10 cellular contexts compared by ENCODE assay signal in the genomic region with DNA sequence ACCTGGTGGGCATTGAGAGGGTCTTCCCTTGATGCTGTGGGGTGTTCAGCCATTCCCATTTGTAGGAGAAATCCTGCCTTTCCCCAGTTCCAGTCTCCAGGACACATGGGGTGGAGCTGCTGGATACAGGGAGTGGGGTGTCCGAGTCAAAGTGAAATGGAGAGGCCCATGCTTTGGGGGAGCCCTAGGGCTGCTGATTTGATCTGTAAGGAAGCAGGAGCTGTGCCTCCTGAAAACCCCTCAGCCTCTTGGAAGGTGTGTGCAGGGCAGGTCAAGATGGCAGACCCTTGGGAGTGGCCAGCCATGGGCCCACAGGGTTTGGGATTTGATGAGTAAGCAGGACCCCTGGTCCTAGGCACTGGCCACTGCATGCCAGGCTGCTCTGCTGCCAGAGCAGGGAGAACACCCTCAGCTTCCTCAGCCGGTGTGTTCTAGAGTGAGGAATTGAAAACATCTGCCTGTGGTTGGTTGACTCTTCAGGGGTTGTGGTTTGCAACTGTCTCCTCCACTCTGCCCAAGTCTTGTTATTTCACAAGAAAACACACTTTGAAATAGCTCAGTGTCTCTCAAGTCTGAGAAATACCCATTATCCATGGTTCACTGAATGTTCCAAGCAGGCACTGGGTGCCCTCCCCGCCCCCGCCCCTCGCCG.
DNase-seq lines count a peak whose midpoint lies in the region; ATAC-seq and TF ChIP-seq lines count a peak whose summit lies in the region.
"Had no signal": no experiment of that assay in that cellular context is flagged by ENCODE, and none has a peak within 500 bp of the region (broad histone marks: within the 10 kb centered on the region; RNA-seq: fewer than 3 reads in every experiment).

No MANE protein-coding gene starts in this region.

- POLR2A ChIA-PET in activated B cell treated with CpG ODN at 0.5 μM for 24 hours (lab: Charles Lee), result interaction anchor here (0.6 to 0.9 kb wide), 2 partner anchors 60 to 122 kb away, joined by 3 to 4 read pairs; no protein-coding TSS in a partner anchor

- CTCF ChIA-PET in activated B cell treated with CpG ODN at 0.5 μM for 24 hours (lab: Charles Lee), result no interaction called here

- no peak for DNase-seq in activated B cell treated with CpG ODN at 0.5 μM for 24 hours
- peak; percentile 66 for DNase-seq in non-pigmented ciliary epithelial cell (ENCODE audit: low read depth)
- no peak for DNase-seq in DMS53 treated with DMSO at 0.1 percent for 48 hours (lab: John Stamatoyannopoulos, UW; ENCODE audit: unreplicated experiment)
- no peak for DNase-seq in activated gamma-delta T cell (lab: John Stamatoyannopoulos, UW)
- DNase-seq in 8988T, result no peak
- DNase-seq in activated CD4-positive, alpha-beta T cell treated with anti-CD3 and anti-CD28 coated beads for 4 hours, result no peak
- DNase-seq: amniotic stem cell, mesendoderm had no signal

- no peak overlapping the region for H3K27ac Mint-ChIP-seq in activated B cell treated with CpG ODN at 0.5 μM for 24 hours

- intact Hi-C loops in activated B cell treated with CpG ODN at 0.5 μM for 24 hours (cut with micrococcal nuclease), result no loop called here

- no peaks in the 10 kb centered on the region for H3K27me3 Mint-ChIP-seq in activated B cell treated with CpG ODN at 0.5 μM for 24 hours

- H3K36me3 Mint-ChIP-seq in activated B cell treated with CpG ODN at 0.5 μM for 24 hours (ENCODE audit: low read depth), result peaks cover 81% of the 10 kb centered on the region

- TF ChIP-seq CTCF in activated B cell treated with CpG ODN at 0.5 μM for 24 hours (IDR thresholded peaks at IDR 0.05), result no peak

- peaks cover 5% of the 10 kb centered on the region for H3K4me1 Mint-ChIP-seq in activated B cell treated with CpG ODN at 0.5 μM for 24 hours

- H3K4me3 Mint-ChIP-seq in activated B cell treated with CpG ODN at 0.5 μM for 24 hours, result no peak overlapping the region

- H3K9me3 Mint-ChIP-seq in activated B cell treated with CpG ODN at 0.5 μM for 24 hours, result no peaks in the 10 kb centered on the region

- ATAC-seq in GM18498 (IDR thresholded peaks at IDR 0.05; ENCODE audit: unreplicated experiment) (peak; percentile 87), HG03064 (IDR thresholded peaks at IDR 0.05; ENCODE audit: low read depth, unreplicated experiment) (peak; percentile 81), activated B cell treated with CpG ODN at 0.5 μM for 24 hours (ENCODE audit: low read depth) (peak; percentile 40)
